In genomic region chr6:134041093-134041492, GRCh38 we compare ENCODE assay signal across 11 cellular contexts. TPM values are rescaled to one million over a fixed set of nuclear protein-coding genes. Genes with fewer than 3 reads are reported as not detected.
DNase-seq lines count a peak whose midpoint lies in the region; ATAC-seq and TF ChIP-seq lines count a peak whose summit lies in the region.
"Had no signal": no experiment of that assay in that cellular context is flagged by ENCODE, and none has a peak within 500 bp of the region (broad histone marks: within the 10 kb centered on the region; RNA-seq: fewer than 3 reads in every experiment).

No MANE protein-coding gene starts in this region.

- TF ChIP-seq CTCF in RWPE1 (conservative IDR thresholded peaks at IDR 0.05; ENCODE audit: low read depth) (no peak), fibroblast of villous mesenchyme (IDR thresholded peaks at IDR 0.05; ENCODE audit: insufficient read depth, low read depth, low read length) (no peak), prostate gland (IDR thresholded peaks at IDR 0.05) (no peak)

- no peaks in the 10 kb centered on the region for H3K27me3 ChIP-seq in prostate gland (replicated peaks; ENCODE audit: insufficient read depth)

- intact Hi-C loops in prostate gland (cut with DNase I), result no loop called here

- CTCF ChIA-PET in RWPE1 (lab: Yijun Ruan, JAX), result no interaction called here

- POLR2A ChIA-PET in RWPE1 (lab: Yijun Ruan, JAX; ENCODE audit: low non-redundant PET), result no interaction called here

- H3K9me3 ChIP-seq in prostate gland, result no peaks in the 10 kb centered on the region

- peak; percentile 86 for TF ChIP-seq EP300 in Ishikawa (IDR thresholded peaks at IDR 0.05; ENCODE audit: borderline replicate concordance)

- TF ChIP-seq RAD21 in Ishikawa (IDR thresholded peaks at IDR 0.05; ENCODE audit: low read depth), result 0 out of 2 replicates have a peak, but pooled peaks have one; percentile 6

- peak; percentile 55 for DNase-seq in AG08396 (ENCODE audit: low spot score)
- peak; percentile 59 for DNase-seq in RWPE1 (ENCODE audit: low spot score)
- DNase-seq in fibroblast of villous mesenchyme (ENCODE audit: low read depth), result peak; percentile 62
- no peak for DNase-seq in T-helper 2 cell
- no peak for DNase-seq in prostate gland (ENCODE audit: low spot score)

- no peak for ATAC-seq in GM19395 (IDR thresholded peaks at IDR 0.05; ENCODE audit: unreplicated experiment)
- ATAC-seq in HG02981 (IDR thresholded peaks at IDR 0.05; ENCODE audit: unreplicated experiment), result no peak
- ATAC-seq: activated CD4-positive, CD25-positive, alpha-beta regulatory T cell treated with anti-CD3 and anti-CD28 coated beads, Interleukin-2, amount 50 U/mL, for 24 hours had no signal

- H3K4me3 ChIP-seq in fibroblast of villous mesenchyme (ENCODE audit: low read depth, low read length), result no peak overlapping the region
- H3K4me3 ChIP-seq in prostate gland, result no peak overlapping the region
- H3K4me3 ChIP-seq: lung had no signal

- no peak for TF ChIP-seq POLR2A in prostate gland (IDR thresholded peaks at IDR 0.05)

- H3K36me3 ChIP-seq in prostate gland, result no peaks in the 10 kb centered on the region

- H3K27ac ChIP-seq in RWPE1 (no peak overlapping the region), prostate gland (no peak overlapping the region)
- H3K27ac ChIP-seq: C4-2B had no signal

- no peaks in the 10 kb centered on the region for H3K4me1 ChIP-seq in prostate gland (replicated peaks)

TF ChIP-seq in Ishikawa, 13 proteins besides CTCF, POLR2A, EP300 and RAD21:
- peak; percentile 31; the same call in 1 of the 2 replicates for TF ChIP-seq USF1 (IDR thresholded peaks at IDR 0.05)
- TF ChIP-seq TCF12 (IDR thresholded peaks at IDR 0.05; ENCODE audit: low read depth), result peak; percentile 89
- no peak for TF ChIP-seq REST (IDR thresholded peaks at IDR 0.05; ENCODE audit: low read depth)
- TF ChIP-seq EGR1 (IDR thresholded peaks at IDR 0.05), result no peak
- TF ChIP-seq MAX (IDR thresholded peaks at IDR 0.05), result peak; percentile 50
- TF ChIP-seq FOXM1 (IDR thresholded peaks at IDR 0.05; ENCODE audit: borderline replicate concordance, low read depth), result peak; percentile 60
- peak; percentile 72 for TF ChIP-seq TEAD4 (IDR thresholded peaks at IDR 0.05)
- no peak for TF ChIP-seq ZBTB7A (IDR thresholded peaks at IDR 0.05; ENCODE audit: low read depth)
- TF ChIP-seq TAF1 (IDR thresholded peaks at IDR 0.05; ENCODE audit: low read depth), result no peak
- no peak for TF ChIP-seq CREB1 (IDR thresholded peaks at IDR 0.05; ENCODE audit: low read depth)
- TF ChIP-seq YY1 (IDR thresholded peaks at IDR 0.05; ENCODE audit: low read depth), result no peak
- peak; percentile 83 for TF ChIP-seq NFIC (IDR thresholded peaks at IDR 0.05)
- TF ChIP-seq CEBPB (IDR thresholded peaks at IDR 0.05), result peak; percentile 83
TF ChIP-seq in Ishikawa: peak in this region for 7.

RNA-seq across cellular contexts. Expression of gene SLC2A12, which starts 11.3 kb away (rescaled TPM):
- total RNA-seq in fibroblast of villous mesenchyme (0.43 and 0.64 TPM in 2 replicates), prostate gland (10 to 100 TPM; 15.2 to 49.0 TPM)

Comparison
In these comparisons a context has a peak if more than half of its experiments do, and no peak if none do; other contexts are left out.
1. DNase-seq: peak in AG08396 (single experiment), RWPE1 (single experiment) and fibroblast of villous mesenchyme (single experiment); none in T-helper 2 cell (0 of 5) and prostate gland (single experiment).